ENCODE assay signal across 1 cellular context in genomic region chr5:150734579-150735384, GRCh38.
A peak's percentile ranks its signal among the peaks of the same experiment; 100 is the strongest.
TF ChIP-seq lines count a peak whose summit lies in the region.

No MANE protein-coding gene starts in this region.

TF ChIP-seq in K562, 482 proteins besides CTCF, POLR2A, EP300 and RAD21 (continued from another document):
- TF ChIP-seq ZBTB26 (CRISPR knock-in tag; IDR thresholded peaks at IDR 0.05) (0 out of 2 replicates have a peak, but pooled peaks have one; percentile 39), MTA2 (IDR thresholded peaks at IDR 0.05; ENCODE audit: low read depth) (no peak), ZNF347 (CRISPR knock-in tag; IDR thresholded peaks at IDR 0.05; ENCODE audit: low read depth) (no peak), ZFPM2 (CRISPR knock-in tag; IDR thresholded peaks at IDR 0.05) (no peak), KDM4B (IDR thresholded peaks at IDR 0.05; ENCODE audit: borderline replicate concordance in 2 of 2, low read depth in 1 of 2) (no peak), ZNF224 (CRISPR knock-in tag; IDR thresholded peaks at IDR 0.05) (no peak), SP1 (CRISPR knock-in tag; IDR thresholded peaks at IDR 0.05) (peak; percentile 48; the same call in 1 of the 2 replicates), ZNF584 (CRISPR knock-in tag; IDR thresholded peaks at IDR 0.05; ENCODE audit: low read depth) (no peak), PRMT5 (CRISPR knock-in tag; IDR thresholded peaks at IDR 0.05) (no peak), SP2 (IDR thresholded peaks at IDR 0.05; ENCODE audit: extremely low read depth, low read depth, low read length, poor library complexity, severe bottlenecking) (peak; percentile 16), DPF2 (IDR thresholded peaks at IDR 0.05) (peak; percentile 28; the same call in 1 of the 2 replicates)
